ENCODE assay signal across 8 cellular contexts in genomic region chr9:114405294-114406034, GRCh38. TPM values are rescaled to one million over a fixed set of nuclear protein-coding genes. Genes with fewer than 3 reads are reported as not detected.
DNase-seq lines count a peak whose midpoint lies in the region; ATAC-seq and TF ChIP-seq lines count a peak whose summit lies in the region.

No MANE protein-coding gene starts in this region.

- TF ChIP-seq CTCF in ascending aorta (IDR thresholded peaks at IDR 0.05) (peak; percentile 78 to 87 (median 87)), hepatocyte (IDR thresholded peaks at IDR 0.05; ENCODE audit: poor library complexity) (peak; percentile 90)

- H3K79me2 ChIP-seq in hepatocyte: no peaks in the 10 kb centered on the region

- no peaks in the 10 kb centered on the region for H3K9me2 ChIP-seq in hepatocyte (replicated peaks; ENCODE audit: insufficient read depth)

- H3K27me3 ChIP-seq in ascending aorta (no peaks in the 10 kb centered on the region), hepatocyte (no peaks in the 10 kb centered on the region)

- H3K4me3 ChIP-seq in ascending aorta: no peak overlapping the region
- H3K4me3 ChIP-seq in hepatocyte: no peak overlapping the region

- no peak overlapping the region for H3K27ac ChIP-seq in ascending aorta
- no peak overlapping the region for H3K27ac ChIP-seq in hepatocyte

- no peak overlapping the region for H3K4me2 ChIP-seq in hepatocyte

- H3K9me3 ChIP-seq in ascending aorta: no peaks in the 10 kb centered on the region
- no peaks in the 10 kb centered on the region for H3K9me3 ChIP-seq in hepatocyte (ENCODE audit: low read depth)

- H2AFZ ChIP-seq in hepatocyte: no peak overlapping the region

- ATAC-seq in HG02642 (IDR thresholded peaks at IDR 0.05; ENCODE audit: poor library complexity, unreplicated experiment): peak; percentile 82

- DNase-seq in NCI-H446 (lab: John Stamatoyannopoulos, UW): peak; percentile 7 to 69
- DNase-seq in NCI-H446 treated with DMSO at 0.1 percent for 48 hours (lab: John Stamatoyannopoulos, UW): no peak
- DNase-seq in NCI-H1092 (lab: John Stamatoyannopoulos, UW): peak; percentile 39
- peak; percentile 69 for DNase-seq in T-helper 9 cell
- peak in 1 of 2 donors; percentile 89 for DNase-seq in ascending aorta (ENCODE audit: low spot score in 2 of 2)
- DNase-seq in hepatocyte (ENCODE audit: low spot score): peak; percentile 88
- DNase-seq in smooth muscle cell of the brain vasculature (ENCODE audit: low read depth, low spot score): peak; percentile 62

- 33% methylated on average over 15 of the region's 15 CpGs for WGBS in hepatocyte (ENCODE audit: low lambda C conversion rate, missing lambda C conversion rate)

- intact Hi-C loops in ascending aorta (cut with DNase I): loop anchor here (1.0 to 10.0 kb wide), 4 partner anchors 248 to 1119 kb away; no protein-coding TSS in a partner anchor

- H4K20me1 ChIP-seq in hepatocyte (ENCODE audit: insufficient read depth, poor library complexity, severe bottlenecking): no peaks in the 10 kb centered on the region

- H3K36me3 ChIP-seq in ascending aorta (no peaks in the 10 kb centered on the region), hepatocyte (replicated peaks; ENCODE audit: insufficient read depth, low read depth) (no peaks in the 10 kb centered on the region)

- H3K4me1 ChIP-seq in ascending aorta (no peaks in the 10 kb centered on the region), hepatocyte (ENCODE audit: insufficient read depth) (no peaks in the 10 kb centered on the region)

RNA-seq across cellular contexts. Expression of gene AKNA, which starts 17.7 kb away (rescaled TPM):
- total RNA-seq in ascending aorta: 87.9 TPM
- 12.9 and 13.8 TPM in 2 replicates for total RNA-seq in hepatocyte
- polyA plus RNA-seq in hepatocyte: 4.5 and 6.6 TPM in 2 replicates
